Comparison of ENCODE assay signal across 9 cellular contexts in genomic region chr17:48545539-48545938, GRCh38. TPM values are rescaled to one million over a fixed set of nuclear protein-coding genes. Genes with fewer than 3 reads are reported as not detected.
DNase-seq lines count a peak whose midpoint lies in the region; ATAC-seq, FAIRE-seq and TF ChIP-seq lines count a peak whose summit lies in the region.
"Had no signal": no experiment of that assay in that cellular context is flagged by ENCODE, and none has a peak within 500 bp of the region (broad histone marks: within the 10 kb centered on the region; RNA-seq: fewer than 3 reads in every experiment).

No MANE protein-coding gene starts in this region.

- peaks cover 99% of the 10 kb centered on the region; the same call in 1 of the 2 replicates for H3K27me3 Mint-ChIP-seq in WTC11 (ENCODE audit: low read depth)

- CTCF ChIA-PET in WTC11 (lab: Charles Lee), result interaction anchor here (2.3 kb wide), 1 partner anchor 44 kb away, joined by 8 read pairs; no protein-coding TSS in a partner anchor

- DNase-seq in GM12891 (ENCODE audit: insufficient read length, low spot score) (no peak), WTC11 (ENCODE audit: low spot score) (no peak), NOMO-1 treated with dmso at 0.1 percent for 144 hours (lab: John Stamatoyannopoulos, UW; ENCODE audit: unreplicated experiment) (no peak), NCI-H187 (lab: John Stamatoyannopoulos, UW) (no peak), HT-29 (ENCODE audit: low spot score) (no peak)
- DNase-seq: RPMI8226 had no signal

- H3K9ac ChIP-seq in rectal smooth muscle tissue (ENCODE audit: low read length), result no peak overlapping the region

- H3K4me1 ChIP-seq in esophagus (ENCODE audit: control insufficient read depth in 2 of 2, insufficient read depth in 2 of 2, low read length in 1 of 2) (no peaks in the 10 kb centered on the region), rectal smooth muscle tissue (ENCODE audit: control insufficient read depth, insufficient read depth, low read length) (peaks cover 45% of the 10 kb centered on the region)

- TF ChIP-seq POLR2A in GM12891 (IDR thresholded peaks at IDR 0.05; ENCODE audit: low read depth, low read length), result no peak

- no peaks in the 10 kb centered on the region for H3K36me3 Mint-ChIP-seq in WTC11

- no peaks in the 10 kb centered on the region for H3K9me3 Mint-ChIP-seq in WTC11

- no peak for TF ChIP-seq CTCF in WTC11 (IDR thresholded peaks at IDR 0.05)

- no peak overlapping the region for H3K27ac Mint-ChIP-seq in WTC11

- FAIRE-seq in GM12891 (lab: Jason Lieb, UNC), result peak; percentile 41

- POLR2A ChIA-PET in WTC11 (lab: Charles Lee), result no interaction called here

- no peak overlapping the region for H3K4me3 ChIP-seq in esophagus (ENCODE audit: low read depth in 1 of 2, low read length in 2 of 2)
- no peak overlapping the region for H3K4me3 ChIP-seq in rectal smooth muscle tissue (ENCODE audit: low read length)

- H3K36me3 ChIP-seq in esophagus (ENCODE audit: control insufficient read depth in 2 of 2, insufficient read depth in 2 of 2, low read length in 1 of 2) (peaks cover 0 to 3% of the 10 kb centered on the region in 2 donors), rectal smooth muscle tissue (ENCODE audit: control insufficient read depth, insufficient read depth, low read length) (no peaks in the 10 kb centered on the region)

- peak overlapping the region; percentile 69 for H3K4me3 Mint-ChIP-seq in WTC11

- H3K27me3 ChIP-seq in esophagus (ENCODE audit: control insufficient read depth in 1 of 2, insufficient read depth in 2 of 2, low read length in 2 of 2), result no peaks in the 10 kb centered on the region
- H3K27me3 ChIP-seq in rectal smooth muscle tissue (ENCODE audit: control insufficient read depth, insufficient read depth, low read length), result no peaks in the 10 kb centered on the region

- H3K27ac ChIP-seq in esophagus (ENCODE audit: low read depth in 2 of 2, low read length in 1 of 2), result peak overlapping the region; percentile 72 to 96
- H3K27ac ChIP-seq in rectal smooth muscle tissue (ENCODE audit: low read depth, low read length), result peak overlapping the region; percentile 98

- peaks cover 79% of the 10 kb centered on the region for H3K4me1 Mint-ChIP-seq in WTC11

- no peak for ATAC-seq in WTC11
- no peak for ATAC-seq in HG03571 (IDR thresholded peaks at IDR 0.05; ENCODE audit: unreplicated experiment)

- no peaks in the 10 kb centered on the region for H3K9me3 ChIP-seq in esophagus (ENCODE audit: control insufficient read depth in 2 of 2, insufficient read depth in 1 of 2, low read depth in 1 of 2, low read length in 1 of 2)

- WGBS in esophagus, 2 donors, result 89 to 94% methylated on average over 1 of the region's 1 CpG

TF ChIP-seq in GM12891, 5 proteins besides CTCF, POLR2A, EP300 and RAD21:
- TF ChIP-seq TAF1 (IDR thresholded peaks at IDR 0.05; ENCODE audit: low read depth, low read length) (no peak), POLR2AphosphoS5 (IDR thresholded peaks at IDR 0.05; ENCODE audit: low read depth, low read length) (no peak), PAX5 (IDR thresholded peaks at IDR 0.05; ENCODE audit: insufficient read depth, low read length, severe bottlenecking) (no peak)

TF ChIP-seq in WTC11, 78 proteins besides CTCF, POLR2A, EP300 and RAD21 (continues in another document):
- TF ChIP-seq SMAD3 (CRISPR knock-in tag; IDR thresholded peaks at IDR 0.05; ENCODE audit: borderline replicate concordance), result no peak
- no peak for TF ChIP-seq HMGA2 (CRISPR knock-in tag; IDR thresholded peaks at IDR 0.05)
- no peak for TF ChIP-seq ZMAT4 (CRISPR knock-in tag; IDR thresholded peaks at IDR 0.05)
- TF ChIP-seq MYBL2 (CRISPR knock-in tag; IDR thresholded peaks at IDR 0.05), result no peak
- no peak for TF ChIP-seq ZBTB43 (CRISPR knock-in tag; IDR thresholded peaks at IDR 0.05)
- TF ChIP-seq ELF4 (CRISPR knock-in tag; IDR thresholded peaks at IDR 0.05; ENCODE audit: low read depth), result no peak
- no peak for TF ChIP-seq E2F5 (CRISPR knock-in tag; IDR thresholded peaks at IDR 0.05)
- TF ChIP-seq PRRX2 (CRISPR knock-in tag; IDR thresholded peaks at IDR 0.05), result no peak
- TF ChIP-seq MLX (CRISPR knock-in tag; IDR thresholded peaks at IDR 0.05), result no peak
- no peak for TF ChIP-seq JUN (CRISPR knock-in tag; IDR thresholded peaks at IDR 0.05)
- no peak for TF ChIP-seq ZNF396 (CRISPR knock-in tag; IDR thresholded peaks at IDR 0.05; ENCODE audit: borderline replicate concordance)
- no peak for TF ChIP-seq GRHL2 (CRISPR knock-in tag; IDR thresholded peaks at IDR 0.05; ENCODE audit: insufficient replicate concordance, severe bottlenecking)
- no peak for TF ChIP-seq PRDM15 (CRISPR knock-in tag; IDR thresholded peaks at IDR 0.05)
- TF ChIP-seq ESRRA (CRISPR knock-in tag; IDR thresholded peaks at IDR 0.05; ENCODE audit: borderline replicate concordance), result no peak
- no peak for TF ChIP-seq ZNF219 (CRISPR knock-in tag; IDR thresholded peaks at IDR 0.05; ENCODE audit: borderline replicate concordance)

RNA-seq across cellular contexts. Expression of gene HOXB2, which starts 0.6 kb away (rescaled TPM):
- 6.4 TPM for polyA plus RNA-seq in GM12891 (2012; ENCODE audit: low read depth, missing spikeins)
- total RNA-seq in WTC11 (2021), result 1.3 to 3.7 TPM (median 2.0 TPM) in 3 replicates
- 10 to 100 TPM; 11.3 to 18.9 TPM for polyA plus RNA-seq in esophagus
- total RNA-seq in HT-29 (2014; rRNA removed; shearing (Covaris generic)), result 2.3 and 7.0 TPM in 2 replicates

RNA-seq across cellular contexts. Expression of gene HOXB1, which starts 14.7 kb away (rescaled TPM):
- not detected for polyA plus RNA-seq in GM12891 (2012; ENCODE audit: low read depth, missing spikeins)
- 0.41 to 0.63 TPM (median 0.55 TPM) in 3 replicates for total RNA-seq in WTC11 (2021)
- polyA plus RNA-seq in esophagus, result 1 to 10 TPM in 1 of 2 donors, under 1 TPM in 1; 0.29 to 1.0 TPM
- 0.08 TPM in 1 of 2 replicates, not detected in the other for total RNA-seq in HT-29 (2014; rRNA removed; shearing (Covaris generic))

RNA-seq across cellular contexts. Expression of gene HOXB4, which starts 32.6 kb away (rescaled TPM):
- 2.6 TPM for polyA plus RNA-seq in GM12891 (2012; ENCODE audit: low read depth, missing spikeins)
- 0.04 TPM in 1 of 3 replicates, not detected in the others for total RNA-seq in WTC11 (2021)
- polyA plus RNA-seq in esophagus, result 1 to 10 TPM; 1.8 to 4.2 TPM
- total RNA-seq in HT-29 (2014; rRNA removed; shearing (Covaris generic)), result 14.5 and 15.5 TPM in 2 replicates

RNA-seq across cellular contexts. Expression of gene HOXB3, which starts 44.5 kb away (rescaled TPM):
- polyA plus RNA-seq in GM12891 (2012; ENCODE audit: low read depth, missing spikeins), result 6.2 TPM
- 0.09 to 0.30 TPM (median 0.11 TPM) in 3 replicates for total RNA-seq in WTC11 (2021)
- 10 to 100 TPM in 1 of 2 donors, 1 to 10 TPM in 1; 6.3 to 12.7 TPM for polyA plus RNA-seq in esophagus
- 99.5 and 126 TPM in 2 replicates for total RNA-seq in HT-29 (2014; rRNA removed; shearing (Covaris generic))

RNA-seq across cellular contexts. Expression of gene HOXB5, which starts 48.0 kb away (rescaled TPM):
- polyA plus RNA-seq in GM12891 (2012; ENCODE audit: low read depth, missing spikeins), result not detected
- total RNA-seq in WTC11 (2021), result not detected in 3 replicates
- polyA plus RNA-seq in esophagus, result under 1 TPM; 0.09 to 0.10 TPM
- 7.5 and 8.2 TPM in 2 replicates for total RNA-seq in HT-29 (2014; rRNA removed; shearing (Covaris generic))

Comparison
In these comparisons a context has a peak if more than half of its experiments do, and no peak if none do; other contexts are left out.
1. RNA of gene HOXB4, which starts 32.6 kb away (total RNA-seq): 14.5 to 15.5 TPM in HT-29; 0.04 TPM in WTC11; every median in the first group is over 10 times any median in the second.